1 cellular context compared by ENCODE assay signal in the genomic region with DNA sequence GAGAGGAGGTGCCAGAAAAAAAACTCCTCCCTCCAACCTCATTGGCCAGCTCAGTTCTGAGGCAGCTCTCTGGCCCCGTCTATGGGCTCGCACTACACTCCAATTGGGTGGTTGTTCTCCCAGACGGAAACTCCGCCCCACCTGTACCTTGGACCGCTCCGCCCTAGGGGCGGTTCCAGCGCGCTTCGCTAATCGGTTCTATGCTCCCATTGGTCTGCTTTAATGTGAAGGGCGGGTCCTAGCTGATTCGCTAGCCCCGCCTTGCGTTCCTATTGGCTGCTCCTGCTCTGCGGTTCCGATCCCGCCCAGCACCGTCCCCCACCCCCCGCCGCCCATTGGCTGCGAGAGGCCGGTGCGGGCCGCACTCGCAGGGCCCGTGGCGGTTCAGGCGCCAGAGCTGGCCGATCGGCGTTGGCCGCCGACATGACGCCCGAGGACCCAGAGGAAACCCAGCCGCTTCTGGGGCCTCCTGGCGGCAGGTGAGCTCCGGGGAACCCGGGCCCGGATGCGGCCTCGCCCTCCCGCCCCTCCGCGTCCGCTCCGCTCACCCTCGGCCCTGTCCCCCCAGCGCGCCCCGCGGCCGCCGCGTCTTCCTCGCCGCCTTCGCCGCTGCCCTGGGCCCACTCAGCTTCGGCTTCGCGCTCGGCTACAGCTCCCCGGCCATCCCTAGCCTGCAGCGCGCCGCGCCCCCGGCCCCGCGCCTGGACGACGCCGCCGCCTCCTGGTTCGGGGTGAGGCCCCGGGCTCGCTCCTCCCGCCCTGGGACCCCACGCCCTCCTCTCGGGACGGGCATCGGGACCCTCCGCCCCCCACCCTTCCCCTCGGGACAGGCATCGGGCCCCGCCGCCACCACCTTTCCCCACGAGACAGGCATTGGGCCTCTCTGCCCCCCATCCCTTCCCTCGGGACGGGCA.
A peak's percentile ranks its signal among the peaks of the same experiment; 100 is the strongest.
TF ChIP-seq lines count a peak whose summit lies in the region.

A gene with protein sequence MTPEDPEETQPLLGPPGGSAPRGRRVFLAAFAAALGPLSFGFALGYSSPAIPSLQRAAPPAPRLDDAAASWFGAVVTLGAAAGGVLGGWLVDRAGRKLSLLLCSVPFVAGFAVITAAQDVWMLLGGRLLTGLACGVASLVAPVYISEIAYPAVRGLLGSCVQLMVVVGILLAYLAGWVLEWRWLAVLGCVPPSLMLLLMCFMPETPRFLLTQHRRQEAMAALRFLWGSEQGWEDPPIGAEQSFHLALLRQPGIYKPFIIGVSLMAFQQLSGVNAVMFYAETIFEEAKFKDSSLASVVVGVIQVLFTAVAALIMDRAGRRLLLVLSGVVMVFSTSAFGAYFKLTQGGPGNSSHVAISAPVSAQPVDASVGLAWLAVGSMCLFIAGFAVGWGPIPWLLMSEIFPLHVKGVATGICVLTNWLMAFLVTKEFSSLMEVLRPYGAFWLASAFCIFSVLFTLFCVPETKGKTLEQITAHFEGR (plus strand): TSS at position 362 of the 914 bp plus-strand sequence. CDS start 62 bp downstream, at position 424.

TF ChIP-seq in HepG2, 621 proteins besides CTCF, POLR2A, EP300 and RAD21 (continued from another document):
- TF ChIP-seq, protein P1, sequence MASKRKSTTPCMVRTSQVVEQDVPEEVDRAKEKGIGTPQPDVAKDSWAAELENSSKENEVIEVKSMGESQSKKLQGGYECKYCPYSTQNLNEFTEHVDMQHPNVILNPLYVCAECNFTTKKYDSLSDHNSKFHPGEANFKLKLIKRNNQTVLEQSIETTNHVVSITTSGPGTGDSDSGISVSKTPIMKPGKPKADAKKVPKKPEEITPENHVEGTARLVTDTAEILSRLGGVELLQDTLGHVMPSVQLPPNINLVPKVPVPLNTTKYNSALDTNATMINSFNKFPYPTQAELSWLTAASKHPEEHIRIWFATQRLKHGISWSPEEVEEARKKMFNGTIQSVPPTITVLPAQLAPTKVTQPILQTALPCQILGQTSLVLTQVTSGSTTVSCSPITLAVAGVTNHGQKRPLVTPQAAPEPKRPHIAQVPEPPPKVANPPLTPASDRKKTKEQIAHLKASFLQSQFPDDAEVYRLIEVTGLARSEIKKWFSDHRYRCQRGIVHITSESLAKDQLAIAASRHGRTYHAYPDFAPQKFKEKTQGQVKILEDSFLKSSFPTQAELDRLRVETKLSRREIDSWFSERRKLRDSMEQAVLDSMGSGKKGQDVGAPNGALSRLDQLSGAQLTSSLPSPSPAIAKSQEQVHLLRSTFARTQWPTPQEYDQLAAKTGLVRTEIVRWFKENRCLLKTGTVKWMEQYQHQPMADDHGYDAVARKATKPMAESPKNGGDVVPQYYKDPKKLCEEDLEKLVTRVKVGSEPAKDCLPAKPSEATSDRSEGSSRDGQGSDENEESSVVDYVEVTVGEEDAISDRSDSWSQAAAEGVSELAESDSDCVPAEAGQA (IDR thresholded peaks at IDR 0.05; ENCODE audit: low read depth), result no peak
- TF ChIP-seq, protein P1 (CRISPR knock-in tag; IDR thresholded peaks at IDR 0.05; ENCODE audit: borderline replicate concordance), result peak; percentile 83
- TF ChIP-seq NFE2L2 (IDR thresholded peaks at IDR 0.05; ENCODE audit: low read length) (no peak), ZNF333 (CRISPR knock-in tag; IDR thresholded peaks at IDR 0.05; ENCODE audit: borderline replicate concordance) (peak; percentile 55; the same call in 1 of the 2 replicates), ZNF749 (CRISPR knock-in tag; IDR thresholded peaks at IDR 0.05; ENCODE audit: borderline replicate concordance) (no peak), MED1 (CRISPR knock-in tag; IDR thresholded peaks at IDR 0.05) (0 out of 2 replicates have a peak, but pooled peaks have one; percentile 12), KLF9 (CRISPR knock-in tag; IDR thresholded peaks at IDR 0.05; ENCODE audit: low read depth) (no peak), GABPA (IDR thresholded peaks at IDR 0.05; ENCODE audit: low read depth, low read length) (no peak), GABPA (CRISPR knock-in tag; IDR thresholded peaks at IDR 0.05; ENCODE audit: low read depth) (no peak), ZNF484 (CRISPR knock-in tag; IDR thresholded peaks at IDR 0.05; ENCODE audit: borderline replicate concordance, low read depth) (no peak), RFXANK (CRISPR knock-in tag; IDR thresholded peaks at IDR 0.05) (no peak), KDM5B (CRISPR knock-in tag; IDR thresholded peaks at IDR 0.05; ENCODE audit: borderline replicate concordance) (peak; percentile 43; the same call in 1 of the 2 replicates), ZNF431 (CRISPR knock-in tag; IDR thresholded peaks at IDR 0.05; ENCODE audit: borderline replicate concordance, low read depth) (0 out of 2 replicates have a peak, but pooled peaks have one; percentile 59), MBNL3 (CRISPR knock-in tag; conservative IDR thresholded peaks at IDR 0.05) (no peak), ZNF274 (CRISPR knock-in tag; IDR thresholded peaks at IDR 0.05) (no peak), CC2D1A (CRISPR knock-in tag; IDR thresholded peaks at IDR 0.05) (no peak), ZNF674 (CRISPR knock-in tag; IDR thresholded peaks at IDR 0.05; ENCODE audit: low read depth) (no peak)
- TF ChIP-seq, protein P2, sequence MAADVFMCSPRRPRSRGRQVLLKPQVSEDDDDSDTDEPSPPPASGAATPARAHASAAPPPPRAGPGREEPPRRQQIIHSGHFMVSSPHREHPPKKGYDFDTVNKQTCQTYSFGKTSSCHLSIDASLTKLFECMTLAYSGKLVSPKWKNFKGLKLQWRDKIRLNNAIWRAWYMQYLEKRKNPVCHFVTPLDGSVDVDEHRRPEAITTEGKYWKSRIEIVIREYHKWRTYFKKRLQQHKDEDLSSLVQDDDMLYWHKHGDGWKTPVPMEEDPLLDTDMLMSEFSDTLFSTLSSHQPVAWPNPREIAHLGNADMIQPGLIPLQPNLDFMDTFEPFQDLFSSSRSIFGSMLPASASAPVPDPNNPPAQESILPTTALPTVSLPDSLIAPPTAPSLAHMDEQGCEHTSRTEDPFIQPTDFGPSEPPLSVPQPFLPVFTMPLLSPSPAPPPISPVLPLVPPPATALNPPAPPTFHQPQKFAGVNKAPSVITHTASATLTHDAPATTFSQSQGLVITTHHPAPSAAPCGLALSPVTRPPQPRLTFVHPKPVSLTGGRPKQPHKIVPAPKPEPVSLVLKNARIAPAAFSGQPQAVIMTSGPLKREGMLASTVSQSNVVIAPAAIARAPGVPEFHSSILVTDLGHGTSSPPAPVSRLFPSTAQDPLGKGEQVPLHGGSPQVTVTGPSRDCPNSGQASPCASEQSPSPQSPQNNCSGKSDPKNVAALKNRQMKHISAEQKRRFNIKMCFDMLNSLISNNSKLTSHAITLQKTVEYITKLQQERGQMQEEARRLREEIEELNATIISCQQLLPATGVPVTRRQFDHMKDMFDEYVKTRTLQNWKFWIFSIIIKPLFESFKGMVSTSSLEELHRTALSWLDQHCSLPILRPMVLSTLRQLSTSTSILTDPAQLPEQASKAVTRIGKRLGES (CRISPR knock-in tag; IDR thresholded peaks at IDR 0.05; ENCODE audit: borderline replicate concordance), result peak; percentile 44; the same call in 1 of the 2 replicates
TF ChIP-seq in HepG2: peak in this region for 167.
